ENCODE assay signal across 10 cellular contexts in the genomic region with DNA sequence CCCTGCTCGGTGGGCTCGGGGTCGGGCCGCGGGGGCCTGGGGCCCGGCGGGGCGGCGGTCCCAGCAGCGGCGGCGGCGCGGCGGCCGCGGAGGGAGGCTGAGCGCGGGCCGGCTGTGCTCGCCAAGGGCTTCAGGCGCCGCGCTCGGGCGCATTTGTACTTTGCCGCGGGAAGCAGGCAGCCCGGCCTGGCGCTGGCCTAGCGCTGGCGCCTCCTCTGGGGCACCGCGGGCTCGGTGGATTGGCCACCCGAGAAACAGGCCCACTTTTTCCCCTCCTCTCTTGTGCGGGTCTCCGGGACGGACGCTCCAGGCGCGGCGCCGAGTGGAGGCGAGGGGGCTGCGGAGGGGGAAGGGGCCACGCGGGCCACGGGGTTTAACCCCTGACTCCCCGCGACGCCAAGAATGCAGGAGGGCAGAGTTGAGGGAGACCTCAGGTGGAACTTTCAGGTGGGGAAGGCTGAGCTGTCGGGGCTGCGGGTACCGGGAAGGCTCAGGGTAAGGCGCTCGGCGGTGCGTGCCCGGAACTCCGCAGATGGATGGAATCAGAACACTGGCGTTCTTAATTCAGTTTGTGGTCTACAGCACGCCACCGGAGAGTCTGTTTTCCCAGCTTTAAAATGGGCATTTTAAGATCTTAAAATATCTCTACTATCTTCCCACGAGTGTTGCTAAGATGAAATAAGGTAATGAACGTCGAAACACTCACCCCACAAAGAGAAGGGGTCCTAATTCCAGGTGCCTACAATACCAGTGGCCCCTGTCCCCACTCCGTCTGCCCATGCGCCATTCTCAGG. TPM values are rescaled to one million over a fixed set of nuclear protein-coding genes. Genes with fewer than 3 reads are reported as not detected.
DNase-seq lines count a peak whose midpoint lies in the region; ATAC-seq and TF ChIP-seq lines count a peak whose summit lies in the region.
"Had no signal": no experiment of that assay in that cellular context is flagged by ENCODE, and none has a peak within 500 bp of the region (broad histone marks: within the 10 kb centered on the region; RNA-seq: fewer than 3 reads in every experiment).

A gene with protein sequence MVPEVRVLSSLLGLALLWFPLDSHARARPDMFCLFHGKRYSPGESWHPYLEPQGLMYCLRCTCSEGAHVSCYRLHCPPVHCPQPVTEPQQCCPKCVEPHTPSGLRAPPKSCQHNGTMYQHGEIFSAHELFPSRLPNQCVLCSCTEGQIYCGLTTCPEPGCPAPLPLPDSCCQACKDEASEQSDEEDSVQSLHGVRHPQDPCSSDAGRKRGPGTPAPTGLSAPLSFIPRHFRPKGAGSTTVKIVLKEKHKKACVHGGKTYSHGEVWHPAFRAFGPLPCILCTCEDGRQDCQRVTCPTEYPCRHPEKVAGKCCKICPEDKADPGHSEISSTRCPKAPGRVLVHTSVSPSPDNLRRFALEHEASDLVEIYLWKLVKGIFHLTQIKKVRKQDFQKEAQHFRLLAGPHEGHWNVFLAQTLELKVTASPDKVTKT (minus strand): TSS at position 126 of the 794 bp plus-strand sequence. CDS start 538 bp downstream, outside the sequence.

- peaks cover 49 to 69% (median 51%) of the 10 kb centered on the region in 3 donors for H3K27me3 Mint-ChIP-seq in CD14-positive monocyte (ENCODE audit: low read depth in 3 of 3)

- peak within 1 kb of the TSS in 1 of 2 donors; percentile 94 for H3K4me3 Mint-ChIP-seq in CD14-positive monocyte
- H3K4me3 Mint-ChIP-seq: activated naive CD4-positive, alpha-beta T cell treated with anti-CD3 and anti-CD28 coated beads for 36 hours had no signal

- H3K4me1 Mint-ChIP-seq in CD14-positive monocyte: peaks cover 8% of the 10 kb centered on the region

- peaks cover 0 to 16% (median 5%) of the 10 kb centered on the region in 7 donors for H3K9me3 Mint-ChIP-seq in CD14-positive monocyte
- H3K9me3 Mint-ChIP-seq: activated naive CD4-positive, alpha-beta T cell treated with anti-CD3 and anti-CD28 coated beads for 36 hours had no signal

- H3K36me3 Mint-ChIP-seq in CD14-positive monocyte: peaks cover 0 to 3% of the 10 kb centered on the region in 2 donors

- no peaks in the 10 kb centered on the region for H3K4me1 ChIP-seq in testis

- TF ChIP-seq CTCF in cardiac fibroblast (IDR thresholded peaks at IDR 0.05; ENCODE audit: low read depth, low read length) (no peak), testis (IDR thresholded peaks at IDR 0.05) (no peak), CD14-positive monocyte (IDR thresholded peaks at IDR 0.05) (no peak)

- DNase-seq in DMS 273 (lab: John Stamatoyannopoulos, UW; ENCODE audit: unreplicated experiment) (peak; percentile 58), DMS 273 treated with DMSO at 0.1 percent for 48 hours (lab: John Stamatoyannopoulos, UW) (no peak), cardiac fibroblast (ENCODE audit: low read depth in 2 of 2) (peak; percentile 30 to 53), left kidney (ENCODE audit: low read depth, low spot score) (peak; percentile 77), testis (peak; percentile 40), NCI-H1694 treated with DMSO at 0.1 percent for 48 hours (lab: John Stamatoyannopoulos, UW) (no peak), CD14-positive monocyte (ENCODE audit: low spot score) (no peak)
- DNase-seq: activated naive CD4-positive, alpha-beta T cell treated with anti-CD3 and anti-CD28 coated beads for 36 hours had no signal

- ATAC-seq in GM21360 (IDR thresholded peaks at IDR 0.05; ENCODE audit: unreplicated experiment): no peak

- no peaks in the 10 kb centered on the region for H3K27me3 ChIP-seq in testis

- no peak within 1 kb of the TSS for H3K27ac ChIP-seq in testis
- H3K27ac ChIP-seq: 22Rv1 had no signal

- no peaks in the 10 kb centered on the region for H3K9me3 ChIP-seq in testis

- WGBS in testis, 2 donors: 11 to 15% methylated on average over 23 to 50 of the region's 69 CpGs

- H3K4me3 ChIP-seq in cardiac fibroblast (replicated peaks in 1 of 2; ENCODE audit: low read depth in 2 of 2, low read length in 2 of 2) (peak within 1 kb of the TSS; percentile 30 to 37), testis (peak within 1 kb of the TSS; percentile 24 to 49)

- no peak within 1 kb of the TSS for H3K27ac Mint-ChIP-seq in CD14-positive monocyte
- H3K27ac Mint-ChIP-seq: activated naive CD4-positive, alpha-beta T cell treated with anti-CD3 and anti-CD28 coated beads for 36 hours had no signal

- no peak for TF ChIP-seq POLR2A in testis (IDR thresholded peaks at IDR 0.05)

- intact Hi-C loops in testis (cut with DNase I; ENCODE audit: low total_unique reads) (no loop called here), CD14-positive monocyte (cut with micrococcal nuclease) (no loop called here)

- no peaks in the 10 kb centered on the region for H3K36me3 ChIP-seq in testis (ENCODE audit: low read depth, missing control alignments)

RNA-seq across cellular contexts. Expression of the gene that starts here (rescaled TPM):
- 1 to 10 TPM; 3.5 to 5.3 TPM for total RNA-seq in testis
- polyA plus RNA-seq in testis (ENCODE audit: insufficient read depth, low read depth, low replicate concordance) (12.0 TPM), CD14-positive monocyte (not detected)
- total RNA-seq: activated naive CD4-positive, alpha-beta T cell treated with anti-CD3 and anti-CD28 coated beads for 36 hours had no signal

Comparison
In these comparisons a context has a peak if more than half of its experiments do, and no peak if none do; other contexts are left out.
1. RNA of the gene that starts here (polyA plus RNA-seq): 12.0 TPM in testis (single experiment); not detected in CD14-positive monocyte; every median in the first group is over 10 times any median in the second.
2. DNase-seq: peak in DMS 273 (single experiment), cardiac fibroblast (2 of 2), left kidney (single experiment) and testis (single experiment); none in DMS 273 treated with DMSO at 0.1 percent for 48 hours (single experiment), NCI-H1694 treated with DMSO at 0.1 percent for 48 hours (single experiment) and CD14-positive monocyte (single experiment).